Comparison of ENCODE assay signal across 14 cellular contexts in the genomic region with DNA sequence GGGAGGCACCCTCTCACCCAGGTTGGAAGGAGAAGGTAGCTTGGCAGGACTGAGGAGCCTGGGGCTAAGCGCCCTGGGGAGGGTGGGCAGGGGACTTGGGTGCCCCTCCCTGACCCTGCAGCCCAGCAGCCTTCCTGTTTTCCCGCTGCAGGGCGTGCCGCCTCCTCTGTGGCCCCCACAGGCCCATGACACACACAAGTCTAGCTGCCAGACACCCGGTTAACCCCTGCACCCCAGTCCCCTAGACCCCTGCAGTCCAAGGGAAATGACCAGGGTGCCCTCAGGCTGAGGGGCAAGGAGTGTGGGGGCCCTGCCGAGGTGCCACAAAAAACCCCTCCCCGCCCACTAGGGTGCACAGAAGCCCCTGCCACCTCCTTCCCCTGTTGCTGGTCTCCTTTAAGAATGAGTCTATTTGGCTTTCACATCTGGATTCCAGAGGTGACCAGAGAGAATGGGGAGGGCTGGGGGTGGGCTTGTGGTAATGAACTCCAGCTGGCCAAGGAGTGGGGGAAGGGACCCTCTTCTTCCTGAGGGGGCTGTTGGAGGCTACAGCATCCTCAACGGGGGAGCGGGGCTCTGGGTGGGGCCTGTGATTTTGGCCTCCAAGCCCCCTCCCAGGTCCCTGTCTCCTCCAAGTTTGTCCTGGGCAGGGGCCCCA. TPM values are rescaled to one million over a fixed set of nuclear protein-coding genes. Genes with fewer than 3 reads are reported as not detected.
DNase-seq lines count a peak whose midpoint lies in the region; ATAC-seq, FAIRE-seq and TF ChIP-seq lines count a peak whose summit lies in the region.
"Had no signal": no experiment of that assay in that cellular context is flagged by ENCODE, and none has a peak within 500 bp of the region (broad histone marks: within the 10 kb centered on the region; RNA-seq: fewer than 3 reads in every experiment).

No MANE protein-coding gene starts in this region.

- no peak overlapping the region for H2BK120ac ChIP-seq in H1 (replicated peaks; ENCODE audit: low read depth, low read length)

- no peak overlapping the region for H3K18ac ChIP-seq in H1 (ENCODE audit: extremely low read depth, low read length)

- H4K20me1 ChIP-seq in H1 (replicated peaks in 1 of 2; ENCODE audit: control insufficient read depth in 1 of 2, insufficient read depth in 2 of 2, low read length in 2 of 2), result peaks cover 2 to 6% of the 10 kb centered on the region in 2 experiments
- H4K20me1 ChIP-seq in hepatocyte (ENCODE audit: insufficient read depth, poor library complexity, severe bottlenecking), result no peaks in the 10 kb centered on the region

- no peak overlapping the region for H2AK5ac ChIP-seq in H1 (ENCODE audit: low read depth, low read length)

- no peaks in the 10 kb centered on the region for H3K27me3 ChIP-seq in H1 (replicated peaks in 1 of 4; ENCODE audit: control insufficient read depth in 3 of 4, extremely low read depth in 1 of 4, insufficient read depth in 3 of 4, low read length in 3 of 4)
- no peaks in the 10 kb centered on the region for H3K27me3 ChIP-seq in hepatocyte
- H3K27me3 ChIP-seq in stomach, result peaks cover 0 to 31% (median 10%) of the 10 kb centered on the region in 3 donors
- H3K27me3 ChIP-seq: upper lobe of right lung had no signal

- no peak overlapping the region for H4K5ac ChIP-seq in H1 (ENCODE audit: insufficient read length, low read depth, low read length)

- intact Hi-C loops in stomach (cut with DNase I; ENCODE audit: low total_unique reads), result no loop called here

- no peak overlapping the region for H2BK15ac ChIP-seq in H1 (ENCODE audit: low read length)

- peaks cover 3 to 19% (median 10%) of the 10 kb centered on the region in 4 experiments for H3K4me1 ChIP-seq in H1 (replicated peaks in 1 of 4; ENCODE audit: control insufficient read depth in 3 of 4, insufficient read depth in 4 of 4, low read length in 3 of 4)
- peaks cover 30% of the 10 kb centered on the region for H3K4me1 ChIP-seq in hepatocyte (ENCODE audit: insufficient read depth)
- peaks cover 6 to 23% (median 18%) of the 10 kb centered on the region in 4 donors for H3K4me1 ChIP-seq in stomach

- DNase-seq in GM03348 (ENCODE audit: low spot score) (peak; percentile 69), H1 (ENCODE audit: low read depth in 1 of 2, low spot score in 2 of 2) (no peak), hepatocyte (ENCODE audit: low spot score) (peak; percentile 66), stomach (no peak), T1000 (lab: John Stamatoyannopoulos, UW) (no peak)
- DNase-seq in activated CD4-positive, CD25-positive, alpha-beta regulatory T cell treated with anti-CD3 and anti-CD28 coated beads, Interleukin-2, amount 50 U/mL, for 72 hours, result no peak
- DNase-seq in activated effector memory CD4-positive, alpha-beta T cell treated with Interleukin-2 at 50 U/mL for 16 hours, result no peak
- DNase-seq: effector CD8-positive, alpha-beta T cell; NCI-H1092; NCI-H2171 treated with DMSO at 0.1 percent for 48 hours; stimulated activated CD4-positive, alpha-beta T cell treated with anti-CD3 and anti-CD28 coated beads, Interleukin-2, amount 100 ng/mL, for 24 hours; upper lobe of right lung had no signal

- POLR2A ChIA-PET in H1 (lab: Charles Lee; ENCODE audit: partially characterized antibody), result interaction anchor here (0.7 to 3.7 kb wide), 5 partner anchors 12 to 51 kb away, joined by 3 to 16 read pairs (median 3); no protein-coding TSS in a partner anchor

- no peak overlapping the region for H2BK12ac ChIP-seq in H1 (ENCODE audit: low read depth, low read length)

- H3K4me2 ChIP-seq in H1 (ENCODE audit: insufficient read depth in 1 of 2, low read depth in 2 of 2, low read length in 2 of 2), result no peak overlapping the region
- peak overlapping the region; percentile 78 for H3K4me2 ChIP-seq in hepatocyte

- 89% methylated on average over 5 of the region's 9 CpGs; no CpG with 5 or more reads in 1 of the 2 experiments for WGBS in H1 (ENCODE audit: extremely low coverage in 1 of 2, insufficient coverage in 1 of 2, insufficient read length in 1 of 2, insufficient replicate concordance in 2 of 2, low coverage in 1 of 2, low lambda C conversion rate in 2 of 2, missing lambda C conversion rate in 1 of 2), 2 experiments
- 39% methylated on average over 6 of the region's 9 CpGs for WGBS in hepatocyte (ENCODE audit: low lambda C conversion rate, missing lambda C conversion rate)
- WGBS in stomach, 5 donors, result 53 to 66% (median 60%) methylated on average over 4 to 9 of the region's 9 CpGs

- no peak overlapping the region for H3K23ac ChIP-seq in H1 (ENCODE audit: insufficient read length)

- peaks cover 7% of the 10 kb centered on the region; the same call in 1 of the 2 replicates for H3K23me2 ChIP-seq in H1 (ENCODE audit: low read depth, low read length)

- no peak for TF ChIP-seq POLR2A in H1 (IDR thresholded peaks at IDR 0.05; ENCODE audit: control extremely low read depth in 1 of 2, low read depth in 2 of 2, low read length in 2 of 2)
- TF ChIP-seq POLR2A in stomach (IDR thresholded peaks at IDR 0.05), result no peak

- H3K79me2 ChIP-seq in H1 (ENCODE audit: control insufficient read depth in 1 of 2, insufficient read depth in 2 of 2, low read length in 2 of 2) (no peaks in the 10 kb centered on the region), hepatocyte (no peaks in the 10 kb centered on the region)

- no peak overlapping the region for H3K27ac ChIP-seq in H1 (ENCODE audit: low read depth, low read length)
- H3K27ac ChIP-seq in hepatocyte, result peak overlapping the region; percentile 100
- H3K27ac ChIP-seq in stomach, result peak overlapping the region in 4 of 5 donors; percentile 8 to 73 (median 48)
- H3K27ac ChIP-seq: upper lobe of right lung had no signal

- no peak for TF ChIP-seq EP300 in H1 (IDR thresholded peaks at IDR 0.05; ENCODE audit: borderline replicate concordance in 1 of 2, low read depth in 2 of 2, low read length in 2 of 2)
- no peak for TF ChIP-seq EP300 in stomach (IDR thresholded peaks at IDR 0.05)

- H3K9me2 ChIP-seq in hepatocyte (replicated peaks; ENCODE audit: insufficient read depth), result no peaks in the 10 kb centered on the region

- no peaks in the 10 kb centered on the region for H3K9me3 ChIP-seq in H1 (ENCODE audit: insufficient read depth in 2 of 2, low read depth in 1 of 2, low read length in 1 of 2)
- no peaks in the 10 kb centered on the region for H3K9me3 ChIP-seq in hepatocyte (ENCODE audit: low read depth)
- no peaks in the 10 kb centered on the region for H3K9me3 ChIP-seq in stomach
- H3K9me3 ChIP-seq: upper lobe of right lung had no signal

- FAIRE-seq in H1 (lab: Jason Lieb, UNC), result no peak

- H3K79me1 ChIP-seq in H1 (ENCODE audit: low read depth, low read length), result no peaks in the 10 kb centered on the region

- H3K14ac ChIP-seq in H1 (ENCODE audit: insufficient read length), result no peak overlapping the region

- CTCF ChIA-PET in H1 (lab: Charles Lee; ENCODE audit: partially characterized antibody), result interaction anchor here (0.6 kb wide), 1 partner anchor 25 kb away, joined by 3 read pairs; no protein-coding TSS in a partner anchor

- H2BK5ac ChIP-seq in H1 (ENCODE audit: low read depth, low read length), result no peak overlapping the region

- H3K4ac ChIP-seq in H1 (replicated peaks; ENCODE audit: insufficient read length, low read depth, low read length), result no peak overlapping the region

- no peak overlapping the region for H2BK20ac ChIP-seq in H1 (ENCODE audit: low read length)

- TF ChIP-seq CTCF in H1 (IDR thresholded peaks at IDR 0.05; ENCODE audit: control extremely low read depth in 1 of 3, insufficient read depth in 1 of 3, low read depth in 1 of 3, low read length in 3 of 3) (no peak), hepatocyte (IDR thresholded peaks at IDR 0.05; ENCODE audit: poor library complexity) (no peak), stomach (IDR thresholded peaks at IDR 0.05) (no peak)

- H3K4me3 ChIP-seq in H1 (ENCODE audit: extremely low read depth in 1 of 4, insufficient read depth in 2 of 4, low read depth in 3 of 4, low read length in 4 of 4), result no peak overlapping the region
- no peak overlapping the region for H3K4me3 ChIP-seq in hepatocyte
- H3K4me3 ChIP-seq in stomach, result peak overlapping the region in 1 of 4 donors; percentile 29
- H3K4me3 ChIP-seq: upper lobe of right lung had no signal

- no peak overlapping the region for H2AFZ ChIP-seq in H1 (ENCODE audit: low read length)
- no peak overlapping the region for H2AFZ ChIP-seq in hepatocyte

- H4K91ac ChIP-seq in H1 (replicated peaks; ENCODE audit: insufficient read length, low read length), result no peak overlapping the region

- H3K36me3 ChIP-seq in H1 (ENCODE audit: control insufficient read depth in 2 of 4, insufficient read depth in 4 of 4, low read length in 3 of 4) (peaks cover 0 to 11% (median 4%) of the 10 kb centered on the region in 4 experiments; a peak in 2 of 8 replicates), hepatocyte (replicated peaks; ENCODE audit: insufficient read depth, low read depth) (no peaks in the 10 kb centered on the region), stomach (peaks cover 0 to 5% (median 0%) of the 10 kb centered on the region in 4 donors)
- H3K36me3 ChIP-seq: upper lobe of right lung had no signal

- no peak overlapping the region for H3K9ac ChIP-seq in H1 (replicated peaks in 1 of 4; ENCODE audit: extremely low read depth in 1 of 4, low read depth in 3 of 4, low read length in 3 of 4)

- no peak for TF ChIP-seq RAD21 in H1 (IDR thresholded peaks at IDR 0.05 in 1 of 2, conservative IDR thresholded peaks at IDR 0.05 in 1 of 2; ENCODE audit: low read depth in 2 of 2, low read length in 2 of 2)

- H4K8ac ChIP-seq in H1 (ENCODE audit: extremely low read depth, insufficient read depth, low read length), result no peak overlapping the region

- ATAC-seq in GM21723 (IDR thresholded peaks at IDR 0.05; ENCODE audit: unreplicated experiment), result no peak
- ATAC-seq: activated CD8-positive, alpha-beta T cell treated with anti-CD3 and anti-CD28 coated beads for 36 hours; upper lobe of right lung had no signal

- H3K56ac ChIP-seq in H1 (replicated peaks; ENCODE audit: insufficient read length, low read depth, low read length), result no peak overlapping the region

RNA-seq across cellular contexts. Expression of gene GOLGA2, which starts 32.9 kb away (rescaled TPM):
- total RNA-seq in H1 (2021; fragmentation: NEBNext Ultra II Directional; extraction: Animal tissue kit (Norgen Biotek cat#: 25700)), result 43.6 and 50.1 TPM in 2 replicates
- polyA plus RNA-seq in H1 (2011; rRNA removed) (13.1 and 15.9 TPM in 2 replicates), hepatocyte (37.6 and 59.2 TPM in 2 replicates), stomach (10 to 100 TPM; 54.3 to 62.3 (median 60.1) TPM)
- 22.9 TPM for polyA plus RNA-seq in H1 (2011; cell fraction: cytosol; rRNA removed)
- 30.3 TPM for polyA plus RNA-seq in H1 (2011; cell fraction: nucleus; rRNA removed)
- 30.5 to 43.8 TPM (median 37.6 TPM) in 4 replicates for polyA plus RNA-seq in H1 (2012, experiment 1 of 2)
- polyA plus RNA-seq in H1 (2012, experiment 2 of 2), result 16.1 TPM
- 29.7 TPM for polyA plus RNA-seq in H1 (2013, experiment 1 of 2)
- 31.5 TPM for polyA plus RNA-seq in H1 (2013, experiment 2 of 2)
- 14.7 and 17.2 TPM in 2 replicates for polyA minus RNA-seq in H1 (2011; rRNA and poly(A)+ RNA removed)
- polyA minus RNA-seq in H1 (2011; cell fraction: cytosol; rRNA and poly(A)+ RNA removed), result 13.5 TPM
- polyA minus RNA-seq in H1 (2011; cell fraction: nucleus; rRNA and poly(A)+ RNA removed), result 22.6 TPM
- total RNA-seq in hepatocyte (76.4 and 79.9 TPM in 2 replicates), stomach (100 to 1,000 TPM in 2 of 5 donors, 10 to 100 TPM in 3; 48.4 to 204 (median 92.7) TPM)

RNA-seq across cellular contexts. Expression of gene SWI5, which starts 33.1 kb away (rescaled TPM):
- 25.5 and 29.0 TPM in 2 replicates for total RNA-seq in H1 (2021; fragmentation: NEBNext Ultra II Directional; extraction: Animal tissue kit (Norgen Biotek cat#: 25700))
- polyA plus RNA-seq in H1 (2011; rRNA removed) (54.6 and 59.5 TPM in 2 replicates), hepatocyte (55.7 and 58.4 TPM in 2 replicates), stomach (10 to 100 TPM; 31.8 to 36.5 (median 34.1) TPM)
- polyA plus RNA-seq in H1 (2011; cell fraction: cytosol; rRNA removed), result 63.6 TPM
- 34.7 TPM for polyA plus RNA-seq in H1 (2011; cell fraction: nucleus; rRNA removed)
- 34.0 to 43.9 TPM (median 40.7 TPM) in 4 replicates for polyA plus RNA-seq in H1 (2012, experiment 1 of 2)
- 21.8 TPM for polyA plus RNA-seq in H1 (2012, experiment 2 of 2)
- 29.0 TPM for polyA plus RNA-seq in H1 (2013, experiment 1 of 2)
- 30.0 TPM for polyA plus RNA-seq in H1 (2013, experiment 2 of 2)
- 27.7 and 27.8 TPM in 2 replicates for polyA minus RNA-seq in H1 (2011; rRNA and poly(A)+ RNA removed)
- 5.5 TPM for polyA minus RNA-seq in H1 (2011; cell fraction: cytosol; rRNA and poly(A)+ RNA removed)
- 11.5 TPM for polyA minus RNA-seq in H1 (2011; cell fraction: nucleus; rRNA and poly(A)+ RNA removed)
- total RNA-seq in hepatocyte (29.0 and 33.0 TPM in 2 replicates), stomach (10 to 100 TPM in 2 of 5 donors, 1 to 10 TPM in 1, not detected in 2; 8.1 to 61.3 (median 13.0) TPM)

RNA-seq across cellular contexts. Expression of gene DNM1, which starts 39.8 kb away (rescaled TPM):
- total RNA-seq in H1 (2021; fragmentation: NEBNext Ultra II Directional; extraction: Animal tissue kit (Norgen Biotek cat#: 25700)), result 43.7 and 62.7 TPM in 2 replicates
- polyA plus RNA-seq in H1 (2011; rRNA removed) (34.3 and 55.4 TPM in 2 replicates), hepatocyte (37.2 and 40.6 TPM in 2 replicates), stomach (1 to 10 TPM; 2.3 to 4.8 (median 3.5) TPM)
- polyA plus RNA-seq in H1 (2011; cell fraction: cytosol; rRNA removed), result 38.5 TPM
- 182 TPM for polyA plus RNA-seq in H1 (2011; cell fraction: nucleus; rRNA removed)
- polyA plus RNA-seq in H1 (2012, experiment 1 of 2), result 63.2 to 75.1 TPM (median 67.5 TPM) in 4 replicates
- polyA plus RNA-seq in H1 (2012, experiment 2 of 2), result 27.0 TPM
- polyA plus RNA-seq in H1 (2013, experiment 1 of 2), result 35.2 TPM
- polyA plus RNA-seq in H1 (2013, experiment 2 of 2), result 29.3 TPM
- 80.1 and 86.2 TPM in 2 replicates for polyA minus RNA-seq in H1 (2011; rRNA and poly(A)+ RNA removed)
- 43.2 TPM for polyA minus RNA-seq in H1 (2011; cell fraction: cytosol; rRNA and poly(A)+ RNA removed)
- polyA minus RNA-seq in H1 (2011; cell fraction: nucleus; rRNA and poly(A)+ RNA removed), result 108 TPM
- total RNA-seq in hepatocyte (13.4 and 14.4 TPM in 2 replicates), stomach (10 to 100 TPM; 20.1 to 60.8 (median 25.0) TPM)

RNA-seq across cellular contexts. Expression of gene CIZ1, which starts 51.6 kb away (rescaled TPM):
- 103 and 107 TPM in 2 replicates for total RNA-seq in H1 (2021; fragmentation: NEBNext Ultra II Directional; extraction: Animal tissue kit (Norgen Biotek cat#: 25700))
- polyA plus RNA-seq in H1 (2011; rRNA removed), result 66.0 and 87.0 TPM in 2 replicates
- 40.7 TPM for polyA plus RNA-seq in H1 (2011; cell fraction: cytosol; rRNA removed)
- 107 TPM for polyA plus RNA-seq in H1 (2011; cell fraction: nucleus; rRNA removed)
- polyA plus RNA-seq in H1 (2012, experiment 1 of 2), result 80.8 to 92.5 TPM (median 90.4 TPM) in 4 replicates
- 78.0 TPM for polyA plus RNA-seq in H1 (2012, experiment 2 of 2)
- polyA plus RNA-seq in H1 (2013, experiment 1 of 2), result 77.5 TPM
- 83.3 TPM for polyA plus RNA-seq in H1 (2013, experiment 2 of 2)
- polyA minus RNA-seq in H1 (2011; rRNA and poly(A)+ RNA removed), result 38.7 and 39.7 TPM in 2 replicates
- 51.8 TPM for polyA minus RNA-seq in H1 (2011; cell fraction: cytosol; rRNA and poly(A)+ RNA removed)
- 36.3 TPM for polyA minus RNA-seq in H1 (2011; cell fraction: nucleus; rRNA and poly(A)+ RNA removed)
- 31.0 and 31.1 TPM in 2 replicates for total RNA-seq in hepatocyte
- polyA plus RNA-seq in hepatocyte, result 85.6 and 91.0 TPM in 2 replicates
- total RNA-seq in stomach, result 100 to 1,000 TPM in 1 of 5 donors, 10 to 100 TPM in 4; 15.2 to 217 (median 62.2) TPM
- 10 to 100 TPM; 41.0 to 62.7 (median 49.0) TPM for polyA plus RNA-seq in stomach

Comparison
In these comparisons a context has a peak if more than half of its experiments do, and no peak if none do; other contexts are left out.
1. DNase-seq: peak in GM03348 (single experiment) and hepatocyte (single experiment); none in H1 (0 of 2), stomach (single experiment), activated CD4-positive, CD25-positive, alpha-beta regulatory T cell treated with anti-CD3 and anti-CD28 coated beads, Interleukin-2, amount 50 U/mL, for 72 hours (single experiment), T1000 (single experiment) and activated effector memory CD4-positive, alpha-beta T cell treated with Interleukin-2 at 50 U/mL for 16 hours (single experiment).